1 cellular context compared by ENCODE assay signal in genomic region chr12:62335801-62336200, GRCh38.
TF ChIP-seq lines count a peak whose summit lies in the region.

No MANE protein-coding gene starts in this region.

TF ChIP-seq in SK-N-SH treated with all-trans-retinoic acid at 6 μM for 48 hours, 23 proteins besides CTCF, POLR2A, EP300 and RAD21 (continued from another document):
- no peak for TF ChIP-seq PATZ1 (CRISPR knock-in tag; IDR thresholded peaks at IDR 0.05; ENCODE audit: borderline replicate concordance)
- no peak for TF ChIP-seq TSHZ2 (CRISPR knock-in tag; IDR thresholded peaks at IDR 0.05)
- TF ChIP-seq ZC3H10 (CRISPR knock-in tag; IDR thresholded peaks at IDR 0.05): no peak
- TF ChIP-seq OSR1 (CRISPR knock-in tag; IDR thresholded peaks at IDR 0.05): no peak
- no peak for TF ChIP-seq ZNF70 (CRISPR knock-in tag; IDR thresholded peaks at IDR 0.05)
- no peak for TF ChIP-seq ARNTL (CRISPR knock-in tag; IDR thresholded peaks at IDR 0.05; ENCODE audit: borderline replicate concordance, low read depth)
- no peak for TF ChIP-seq ISL1 (CRISPR knock-in tag; IDR thresholded peaks at IDR 0.05)
TF ChIP-seq in SK-N-SH treated with all-trans-retinoic acid at 6 μM for 48 hours: peak in this region for 0.
